19 cellular contexts compared by ENCODE assay signal in the genomic region with DNA sequence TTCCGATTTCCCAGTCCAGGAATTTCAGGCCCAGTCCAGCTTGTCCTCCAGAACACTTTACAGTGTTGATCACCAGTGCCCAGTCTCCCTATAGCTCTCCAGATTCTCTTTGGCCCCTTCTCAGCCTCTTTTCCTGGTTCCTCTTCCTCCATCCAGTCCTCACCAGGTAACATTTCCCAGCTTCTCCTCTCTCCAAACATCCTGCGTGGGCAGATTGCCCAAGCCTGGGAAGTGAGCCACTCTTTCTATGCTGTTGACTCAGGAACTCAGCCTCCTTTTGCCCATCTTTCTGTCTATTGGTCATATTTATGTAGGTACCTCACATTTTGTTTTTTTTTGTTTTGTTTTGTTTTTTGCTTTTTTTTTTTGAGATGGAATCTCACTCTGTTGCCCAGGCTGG.
"Had no signal": no experiment of that assay in that cellular context is flagged by ENCODE, and none has a peak within 500 bp of the region (broad histone marks: within the 10 kb centered on the region; RNA-seq: fewer than 3 reads in every experiment).

No MANE protein-coding gene starts in this region.

- H3K36me3 ChIP-seq: ovary, transverse colon, vagina had no signal

- H3K4me3 Mint-ChIP-seq: activated naive CD8-positive, alpha-beta T cell treated with anti-CD3 and anti-CD28 coated beads for 36 hours; activated T-cell treated with anti-CD3 and anti-CD28 coated beads, Interleukin-2, amount 50 U/mL, for 24 hours; immature natural killer cell; naive thymus-derived CD8-positive, alpha-beta T cell had no signal

- H3K27ac ChIP-seq: foreskin keratinocyte, hepatocyte, ovary, transverse colon, vagina had no signal

- H3K27me3 Mint-ChIP-seq: activated naive CD8-positive, alpha-beta T cell treated with anti-CD3 and anti-CD28 coated beads for 36 hours; activated T-cell treated with anti-CD3 and anti-CD28 coated beads, Interleukin-2, amount 50 U/mL, for 24 hours had no signal

- H3K27ac Mint-ChIP-seq: activated naive CD8-positive, alpha-beta T cell treated with anti-CD3 and anti-CD28 coated beads for 36 hours; activated T-cell treated with anti-CD3 and anti-CD28 coated beads, Interleukin-2, amount 50 U/mL, for 24 hours; activated T-helper 2 cell treated with anti-CD3 and anti-CD28 coated beads, Interferon-gamma antibody, Interleukin-2, Interleukin-4, amounts not matched to agents 10 μg/mL and 5 μg/mL and 100 μg/mL, durations not matched to agents 14 hours and 24 hours and 36 hours; immature natural killer cell; naive thymus-derived CD8-positive, alpha-beta T cell had no signal

- H3K9me3 Mint-ChIP-seq: activated naive CD8-positive, alpha-beta T cell treated with anti-CD3 and anti-CD28 coated beads for 36 hours; activated T-cell treated with anti-CD3 and anti-CD28 coated beads, Interleukin-2, amount 50 U/mL, for 24 hours had no signal

- H3K36me3 Mint-ChIP-seq: activated naive CD8-positive, alpha-beta T cell treated with anti-CD3 and anti-CD28 coated beads for 36 hours; immature natural killer cell; naive thymus-derived CD8-positive, alpha-beta T cell had no signal

- H3K4me2 ChIP-seq: hepatocyte had no signal

- H3K79me2 ChIP-seq: hepatocyte had no signal

- H3K9me3 ChIP-seq: ovary, transverse colon, vagina had no signal

- H3K27me3 ChIP-seq: foreskin keratinocyte, hepatocyte, ovary, transverse colon, vagina had no signal

- H3K4me1 ChIP-seq: foreskin keratinocyte, transverse colon, vagina had no signal

- ATAC-seq: foreskin keratinocyte; naive thymus-derived CD8-positive, alpha-beta T cell; right cardiac atrium had no signal

- H3K4me1 Mint-ChIP-seq: activated naive CD8-positive, alpha-beta T cell treated with anti-CD3 and anti-CD28 coated beads for 36 hours; immature natural killer cell; naive thymus-derived CD8-positive, alpha-beta T cell had no signal

- DNase-seq: activated CD4-positive, alpha-beta T cell treated with anti-CD3 and anti-CD28 coated beads for 1 hour; activated naive CD4-positive, alpha-beta T cell treated with Interleukin-2 at 50 U/mL for 16 hours; activated naive CD8-positive, alpha-beta T cell treated with anti-CD3 and anti-CD28 coated beads for 36 hours; activated T-cell treated with anti-CD3 and anti-CD28 coated beads, Interleukin-2, amount 50 U/mL, for 24 hours; effector CD8-positive, alpha-beta T cell; erythroblast; foreskin keratinocyte; glutamatergic neuron; immature natural killer cell; mesendoderm; naive thymus-derived CD8-positive, alpha-beta T cell; ovary; right cardiac atrium; stimulated activated CD4-positive, alpha-beta T cell treated with anti-CD3 and anti-CD28 coated beads, Interleukin-1b, Interleukin-23, amount 100 ng/mL, for 48 hours; T-helper 1 cell; transverse colon had no signal

- H3K4me3 ChIP-seq: hepatocyte, ovary, transverse colon, vagina had no signal

- H2AFZ ChIP-seq: hepatocyte had no signal
